Comparison of ENCODE assay signal across 8 cellular contexts in the genomic region with DNA sequence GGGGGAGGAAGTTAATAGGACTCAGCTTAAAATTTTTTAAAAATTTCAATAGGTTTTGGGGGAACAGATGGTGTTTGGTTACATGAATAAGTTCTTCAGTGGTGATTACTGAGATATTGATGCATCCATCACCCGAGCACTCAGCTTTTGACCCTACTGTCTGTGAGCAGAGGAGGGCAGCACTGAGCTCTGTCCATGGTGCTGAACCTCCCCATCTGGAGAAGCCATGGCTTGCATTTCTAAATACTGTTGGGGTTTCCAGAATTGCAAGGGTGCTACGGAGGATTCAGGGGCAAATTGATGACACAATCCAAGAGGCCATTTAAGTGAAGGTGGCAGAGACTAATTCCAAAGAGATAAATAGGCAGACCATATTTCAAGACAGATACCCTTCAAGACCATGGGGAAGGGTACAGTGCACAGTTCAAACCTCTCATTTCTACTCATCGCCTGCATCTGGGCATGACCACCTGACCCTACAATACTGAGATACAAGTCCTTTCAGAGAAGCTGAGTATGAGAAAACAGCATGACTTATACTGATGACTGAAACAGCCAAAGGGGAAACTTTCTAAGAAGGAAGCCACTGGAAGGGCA. TPM values are rescaled to one million over a fixed set of nuclear protein-coding genes. Genes with fewer than 3 reads are reported as not detected.
DNase-seq lines count a peak whose midpoint lies in the region; ATAC-seq and TF ChIP-seq lines count a peak whose summit lies in the region.

No MANE protein-coding gene starts in this region.

- TF ChIP-seq EP300 in gastroesophageal sphincter (IDR thresholded peaks at IDR 0.05): no peak

- POLR2A ChIA-PET in AG04450 (lab: Yijun Ruan, JAX): interaction anchor here (0.7 kb wide), 1 partner anchor 11 kb away, joined by 3 read pairs; no protein-coding TSS in a partner anchor

- CTCF ChIA-PET in AG04450 (lab: Charles Lee): interaction anchor here (1.2 kb wide), 1 partner anchor 36 kb away, joined by 4 read pairs; no protein-coding TSS in a partner anchor

- H3K36me3 ChIP-seq in gastroesophageal sphincter (no peaks in the 10 kb centered on the region), prostate gland (no peaks in the 10 kb centered on the region)

- H3K4me1 Mint-ChIP-seq in activated T-helper 1 cell treated with anti-CD3 and anti-CD28 coated beads, Interleukin-12 subunit alpha, Interleukin-12 subunit beta, Interleukin-2, Interleukin-4 antibody, amounts not matched to agents 30 ng/mL and 10 ng/mL and 1 ng/mL, durations not matched to agents 14 hours and 24 hours and 36 hours (ENCODE audit: low read depth): peaks cover 3% of the 10 kb centered on the region

- peak; percentile 34 for DNase-seq in AG04450 (ENCODE audit: low read depth, low spot score)
- peak; percentile 77 for DNase-seq in GM19240 (ENCODE audit: insufficient read length, low spot score)
- peak; percentile 47 for DNase-seq in activated T-helper 1 cell treated with anti-CD3 and anti-CD28 coated beads, Interleukin-12 subunit alpha, Interleukin-12 subunit beta, Interleukin-2, Interleukin-4 antibody, amounts not matched to agents 30 ng/mL and 10 ng/mL and 1 ng/mL, durations not matched to agents 14 hours and 24 hours and 36 hours (ENCODE audit: low spot score)
- peak; percentile 31 for DNase-seq in prostate gland (ENCODE audit: low spot score)

- no peaks in the 10 kb centered on the region for H3K9me3 Mint-ChIP-seq in activated T-helper 1 cell treated with anti-CD3 and anti-CD28 coated beads, Interleukin-12 subunit alpha, Interleukin-12 subunit beta, Interleukin-2, Interleukin-4 antibody, amounts not matched to agents 30 ng/mL and 10 ng/mL and 1 ng/mL, durations not matched to agents 14 hours and 24 hours and 36 hours

- H3K9me3 ChIP-seq in AG04450 (ENCODE audit: control insufficient read depth, insufficient read depth, low read length): no peaks in the 10 kb centered on the region
- no peaks in the 10 kb centered on the region for H3K9me3 ChIP-seq in gastroesophageal sphincter
- H3K9me3 ChIP-seq in prostate gland: no peaks in the 10 kb centered on the region

- intact Hi-C loops in activated T-helper 1 cell treated with anti-CD3 and anti-CD28 coated beads, Interleukin-12 subunit alpha, Interleukin-12 subunit beta, Interleukin-2, Interleukin-4 antibody, amounts not matched to agents 30 ng/mL and 10 ng/mL and 1 ng/mL, durations not matched to agents 14 hours and 24 hours and 36 hours (cut with micrococcal nuclease): no loop called here
- intact Hi-C loops in prostate gland (cut with DNase I): no loop called here

- H3K27me3 ChIP-seq in AG04450 (ENCODE audit: control insufficient read depth, insufficient read depth, low read length): peaks cover 36% of the 10 kb centered on the region
- peaks cover 87% of the 10 kb centered on the region for H3K27me3 ChIP-seq in gastroesophageal sphincter
- no peaks in the 10 kb centered on the region for H3K27me3 ChIP-seq in prostate gland (replicated peaks; ENCODE audit: insufficient read depth)

- H3K27ac ChIP-seq in AG04450 (ENCODE audit: low read depth, low read length): no peak overlapping the region
- no peak overlapping the region for H3K27ac ChIP-seq in gastroesophageal sphincter
- no peak overlapping the region for H3K27ac ChIP-seq in prostate gland

- H3K4me1 ChIP-seq in gastroesophageal sphincter (no peaks in the 10 kb centered on the region), prostate gland (replicated peaks) (no peaks in the 10 kb centered on the region)

- WGBS in gastroesophageal sphincter (ENCODE audit: low coverage in 1 of 2), 2 donors: 0% methylated on average over 1 to 2 of the region's 3 CpGs
- WGBS in prostate gland: 35% methylated on average over 3 of the region's 3 CpGs

- no peak overlapping the region for H3K27ac Mint-ChIP-seq in activated T-helper 1 cell treated with anti-CD3 and anti-CD28 coated beads, Interleukin-12 subunit alpha, Interleukin-12 subunit beta, Interleukin-2, Interleukin-4 antibody, amounts not matched to agents 30 ng/mL and 10 ng/mL and 1 ng/mL, durations not matched to agents 14 hours and 24 hours and 36 hours

- no peaks in the 10 kb centered on the region for H3K36me3 Mint-ChIP-seq in activated T-helper 1 cell treated with anti-CD3 and anti-CD28 coated beads, Interleukin-12 subunit alpha, Interleukin-12 subunit beta, Interleukin-2, Interleukin-4 antibody, amounts not matched to agents 30 ng/mL and 10 ng/mL and 1 ng/mL, durations not matched to agents 14 hours and 24 hours and 36 hours (ENCODE audit: low read depth)

- ATAC-seq in gastroesophageal sphincter (no peak), HG03342 (IDR thresholded peaks at IDR 0.05; ENCODE audit: unreplicated experiment) (no peak), GM21526 (IDR thresholded peaks at IDR 0.05; ENCODE audit: low FRiP score, unreplicated experiment) (no peak)

- H3K4me3 ChIP-seq in AG04450 (ENCODE audit: low read depth, low read length): no peak overlapping the region
- no peak overlapping the region for H3K4me3 ChIP-seq in gastroesophageal sphincter
- no peak overlapping the region for H3K4me3 ChIP-seq in prostate gland

- H3K27me3 Mint-ChIP-seq in activated T-helper 1 cell treated with anti-CD3 and anti-CD28 coated beads, Interleukin-12 subunit alpha, Interleukin-12 subunit beta, Interleukin-2, Interleukin-4 antibody, amounts not matched to agents 30 ng/mL and 10 ng/mL and 1 ng/mL, durations not matched to agents 14 hours and 24 hours and 36 hours (ENCODE audit: insufficient read depth): peaks cover 21% of the 10 kb centered on the region

- H3K4me3 Mint-ChIP-seq in activated T-helper 1 cell treated with anti-CD3 and anti-CD28 coated beads, Interleukin-12 subunit alpha, Interleukin-12 subunit beta, Interleukin-2, Interleukin-4 antibody, amounts not matched to agents 30 ng/mL and 10 ng/mL and 1 ng/mL, durations not matched to agents 14 hours and 24 hours and 36 hours: no peak overlapping the region

- no peak for TF ChIP-seq POLR2A in gastroesophageal sphincter (IDR thresholded peaks at IDR 0.05)
- no peak for TF ChIP-seq POLR2A in prostate gland (IDR thresholded peaks at IDR 0.05)

- TF ChIP-seq CTCF in AG04450 (IDR thresholded peaks at IDR 0.05; ENCODE audit: low read depth, low read length) (peak; percentile 30), gastroesophageal sphincter (IDR thresholded peaks at IDR 0.05) (peak in 3 of 4 experiments; percentile 26 to 45 (median 42)), prostate gland (IDR thresholded peaks at IDR 0.05) (peak in 3 of 4 experiments; percentile 13 to 49 (median 19))

TF ChIP-seq in PFSK-1, 5 proteins besides CTCF, POLR2A, EP300 and RAD21:
- TF ChIP-seq, protein P1, sequence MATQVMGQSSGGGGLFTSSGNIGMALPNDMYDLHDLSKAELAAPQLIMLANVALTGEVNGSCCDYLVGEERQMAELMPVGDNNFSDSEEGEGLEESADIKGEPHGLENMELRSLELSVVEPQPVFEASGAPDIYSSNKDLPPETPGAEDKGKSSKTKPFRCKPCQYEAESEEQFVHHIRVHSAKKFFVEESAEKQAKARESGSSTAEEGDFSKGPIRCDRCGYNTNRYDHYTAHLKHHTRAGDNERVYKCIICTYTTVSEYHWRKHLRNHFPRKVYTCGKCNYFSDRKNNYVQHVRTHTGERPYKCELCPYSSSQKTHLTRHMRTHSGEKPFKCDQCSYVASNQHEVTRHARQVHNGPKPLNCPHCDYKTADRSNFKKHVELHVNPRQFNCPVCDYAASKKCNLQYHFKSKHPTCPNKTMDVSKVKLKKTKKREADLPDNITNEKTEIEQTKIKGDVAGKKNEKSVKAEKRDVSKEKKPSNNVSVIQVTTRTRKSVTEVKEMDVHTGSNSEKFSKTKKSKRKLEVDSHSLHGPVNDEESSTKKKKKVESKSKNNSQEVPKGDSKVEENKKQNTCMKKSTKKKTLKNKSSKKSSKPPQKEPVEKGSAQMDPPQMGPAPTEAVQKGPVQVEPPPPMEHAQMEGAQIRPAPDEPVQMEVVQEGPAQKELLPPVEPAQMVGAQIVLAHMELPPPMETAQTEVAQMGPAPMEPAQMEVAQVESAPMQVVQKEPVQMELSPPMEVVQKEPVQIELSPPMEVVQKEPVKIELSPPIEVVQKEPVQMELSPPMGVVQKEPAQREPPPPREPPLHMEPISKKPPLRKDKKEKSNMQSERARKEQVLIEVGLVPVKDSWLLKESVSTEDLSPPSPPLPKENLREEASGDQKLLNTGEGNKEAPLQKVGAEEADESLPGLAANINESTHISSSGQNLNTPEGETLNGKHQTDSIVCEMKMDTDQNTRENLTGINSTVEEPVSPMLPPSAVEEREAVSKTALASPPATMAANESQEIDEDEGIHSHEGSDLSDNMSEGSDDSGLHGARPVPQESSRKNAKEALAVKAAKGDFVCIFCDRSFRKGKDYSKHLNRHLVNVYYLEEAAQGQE (IDR thresholded peaks at IDR 0.05; ENCODE audit: insufficient read depth in 1 of 2, low read depth in 2 of 2, low read length in 2 of 2): peak; percentile 96 to 98
- no peak for TF ChIP-seq POLR2AphosphoS5 (IDR thresholded peaks at IDR 0.05; ENCODE audit: low read depth, low read length)
- TF ChIP-seq SIN3A (IDR thresholded peaks at IDR 0.05; ENCODE audit: borderline replicate concordance, insufficient read depth, low read length): peak; percentile 66; the same call in 1 of the 2 replicates
- TF ChIP-seq TAF1 (IDR thresholded peaks at IDR 0.05; ENCODE audit: borderline replicate concordance, insufficient read depth, low read length): no peak

RNA-seq across cellular contexts. Expression of a gene that starts 17.2 kb away (rescaled TPM):
- 0.01 and 0.04 TPM in 2 replicates for polyA plus RNA-seq in AG04450 (2011; rRNA removed)
- polyA minus RNA-seq in AG04450 (2011; rRNA and poly(A)+ RNA removed): 0.09 TPM in 2 replicates
- not detected for polyA plus RNA-seq in PFSK-1 (2012; ENCODE audit: insufficient read length, low read depth)
- total RNA-seq in activated T-helper 1 cell treated with anti-CD3 and anti-CD28 coated beads, Interleukin-12 subunit alpha, Interleukin-12 subunit beta, Interleukin-2, Interleukin-4 antibody, amounts not matched to agents 30 ng/mL and 10 ng/mL and 1 ng/mL, durations not matched to agents 14 hours and 24 hours and 36 hours: not detected in 2 replicates
- total RNA-seq in gastroesophageal sphincter: under 1 TPM in 2 of 4 donors, not detected in 2; 0.23 to 0.59 TPM
- 1 to 10 TPM in 1 of 2 donors, under 1 TPM in 1; 0.09 to 7.1 TPM for total RNA-seq in prostate gland
